In genomic region chr5:141864371-141865370, GRCh38 we compare ENCODE assay signal across 17 cellular contexts. TPM values are rescaled to one million over a fixed set of nuclear protein-coding genes. Genes with fewer than 3 reads are reported as not detected.
DNase-seq lines count a peak whose midpoint lies in the region; ATAC-seq and TF ChIP-seq lines count a peak whose summit lies in the region.
"Had no signal": no experiment of that assay in that cellular context is flagged by ENCODE, and none has a peak within 500 bp of the region (broad histone marks: within the 10 kb centered on the region; RNA-seq: fewer than 3 reads in every experiment).

No MANE protein-coding gene starts in this region.

- H3K4me1 ChIP-seq in GM23338 (ENCODE audit: insufficient read depth) (peaks cover under 1% of the 10 kb centered on the region; the same call in 1 of the 2 replicates), prostate gland (replicated peaks) (peaks cover 10% of the 10 kb centered on the region), aorta (ENCODE audit: control insufficient read depth in 1 of 2, insufficient read depth in 2 of 2, low read length in 2 of 2) (no peaks in the 10 kb centered on the region), ascending aorta (no peaks in the 10 kb centered on the region)

- H3K4me3 ChIP-seq in GM23338 (no peak overlapping the region), prostate gland (no peak overlapping the region), aorta (ENCODE audit: low read length in 2 of 2) (no peak overlapping the region), ascending aorta (no peak overlapping the region)

- H3K36me3 Mint-ChIP-seq in GM23338 (ENCODE audit: low read depth): peaks cover 89% of the 10 kb centered on the region

- H3K4me3 Mint-ChIP-seq in GM23338: no peak overlapping the region; the same call in 2 of the 3 replicates
- H3K4me3 Mint-ChIP-seq: neural crest cell had no signal

- H3K4me1 Mint-ChIP-seq in GM23338: peaks cover 31% of the 10 kb centered on the region

- peaks cover 6% of the 10 kb centered on the region; the same call in 1 of the 2 replicates for H3F3A ChIP-seq in GM23338 (replicated peaks; ENCODE audit: low read depth)

- WGBS in prostate gland: 95% methylated on average over 24 of the region's 24 CpGs
- 92 to 94% methylated on average over 24 of the region's 24 CpGs for whole genome bisulfite sequencing in aorta, 2 donors

- H3K9me3 Mint-ChIP-seq in GM23338: no peaks in the 10 kb centered on the region
- H3K9me3 Mint-ChIP-seq: neural crest cell had no signal

- ATAC-seq in GM23338 (no peak), aorta (ENCODE audit: low FRiP score) (no peak)

- TF ChIP-seq CTCF in GM23338 (conservative IDR thresholded peaks at IDR 0.05; ENCODE audit: low read depth in 2 of 2) (no peak), prostate gland (IDR thresholded peaks at IDR 0.05) (no peak), ascending aorta (IDR thresholded peaks at IDR 0.05) (no peak)

- peaks cover 37% of the 10 kb centered on the region for H4K20me1 ChIP-seq in GM23338 (replicated peaks; ENCODE audit: insufficient read depth)

- no peak overlapping the region for H3K27ac ChIP-seq in GM23338 (ENCODE audit: low read depth)
- H3K27ac ChIP-seq in prostate gland: peak overlapping the region; percentile 81 to 89
- no peak overlapping the region for H3K27ac ChIP-seq in aorta (ENCODE audit: low read depth in 1 of 2, low read length in 2 of 2)
- H3K27ac ChIP-seq in ascending aorta: no peak overlapping the region
- H3K27ac ChIP-seq: RWPE1 had no signal

- no peak overlapping the region for H3K4me2 ChIP-seq in GM23338

- H3K27me3 Mint-ChIP-seq in GM23338 (ENCODE audit: insufficient read depth, low read depth, poor library complexity): peaks cover 15% of the 10 kb centered on the region

- peaks cover 47% of the 10 kb centered on the region for H3K79me2 ChIP-seq in GM23338 (replicated peaks; ENCODE audit: insufficient read depth)

- no peak for TF ChIP-seq POLR2A in prostate gland (IDR thresholded peaks at IDR 0.05)

- peaks cover 38% of the 10 kb centered on the region for H3K36me3 ChIP-seq in GM23338 (ENCODE audit: insufficient read depth)
- H3K36me3 ChIP-seq in prostate gland: no peaks in the 10 kb centered on the region
- H3K36me3 ChIP-seq in aorta (ENCODE audit: control insufficient read depth in 1 of 2, insufficient read depth in 2 of 2, low read length in 1 of 2): no peaks in the 10 kb centered on the region
- no peaks in the 10 kb centered on the region for H3K36me3 ChIP-seq in ascending aorta

- DNase-seq in GM23338 (ENCODE audit: low spot score) (no peak), NCI-H510A treated with DMSO at 0.1 percent for 48 hours (lab: John Stamatoyannopoulos, UW) (peak; percentile 78), dermis blood vessel endothelial cell (peak; percentile 16), prostate gland (ENCODE audit: low spot score) (no peak), aorta (no peak), NCI-H2107 treated with DMSO at 0.1 percent for 48 hours (lab: John Stamatoyannopoulos, UW; ENCODE audit: unreplicated experiment) (no peak), ascending aorta (ENCODE audit: low spot score in 2 of 2) (no peak)
- DNase-seq: activated CD4-positive, alpha-beta T cell treated with anti-CD3 and anti-CD28 coated beads for 4 hours; central memory CD4-positive, alpha-beta T cell; COR-L47; effector memory CD4-positive, alpha-beta T cell; Karpas-422; midbrain; NCI-H1092 treated with DMSO at 0.1 percent for 48 hours; stimulated activated CD8-positive, alpha-beta memory T cell treated with anti-CD3 and anti-CD28 coated beads, Interleukin-4, amount 100 ng/mL, for 48 hours had no signal

- H3K27me3 ChIP-seq in GM23338 (ENCODE audit: insufficient read depth) (no peaks in the 10 kb centered on the region), prostate gland (replicated peaks; ENCODE audit: insufficient read depth) (no peaks in the 10 kb centered on the region), aorta (ENCODE audit: control insufficient read depth in 1 of 2, insufficient read depth in 2 of 2, low read length in 1 of 2) (no peaks in the 10 kb centered on the region), ascending aorta (no peaks in the 10 kb centered on the region)

- intact Hi-C loops in prostate gland (cut with DNase I) (no loop called here), aorta (cut with DNase I) (no loop called here), ascending aorta (cut with DNase I) (no loop called here)

- H3K9me3 ChIP-seq in prostate gland (no peaks in the 10 kb centered on the region), aorta (ENCODE audit: control insufficient read depth, low read length) (no peaks in the 10 kb centered on the region), ascending aorta (no peaks in the 10 kb centered on the region)

- H2AFZ ChIP-seq in GM23338: no peak overlapping the region

- H3K27ac Mint-ChIP-seq in GM23338: no peak overlapping the region

- H3K9me2 ChIP-seq in GM23338 (ENCODE audit: insufficient read depth): no peaks in the 10 kb centered on the region

TF ChIP-seq in GM23338, 12 proteins besides CTCF, POLR2A, EP300 and RAD21:
- no peak for TF ChIP-seq ZNF462 (CRISPR knock-in tag; IDR thresholded peaks at IDR 0.05)
- TF ChIP-seq POLR2AphosphoS5 (IDR thresholded peaks at IDR 0.05; ENCODE audit: low read depth): 0 out of 2 replicates have a peak, but pooled peaks have one; percentile 5

RNA-seq across cellular contexts. Expression of gene PCDH1, which starts 13.5 kb away (rescaled TPM):
- 155 and 183 TPM in 2 replicates for total RNA-seq in GM23338 (2014; rRNA removed; shearing (Covaris generic))
- polyA plus RNA-seq in GM23338 (2016; fragmentation: Nextera tagmentation; extraction: Ambion mirVana) (26.2 and 27.8 TPM in 2 replicates), aorta (1 to 10 TPM; 1.4 to 2.5 TPM)
- total RNA-seq in dermis blood vessel endothelial cell (94.4 and 162 TPM in 2 replicates), prostate gland (10 to 100 TPM; 49.2 to 81.1 TPM), aorta (10 to 100 TPM; 29.4 to 41.9 TPM), ascending aorta (165 TPM)

RNA-seq across cellular contexts. Expression of gene DELE1, which starts 59.0 kb away (rescaled TPM):
- total RNA-seq in GM23338 (2014; rRNA removed; shearing (Covaris generic)): 50.0 and 62.2 TPM in 2 replicates
- 25.6 and 26.9 TPM in 2 replicates for polyA plus RNA-seq in GM23338 (2016; fragmentation: Nextera tagmentation; extraction: Ambion mirVana)
- 66.4 and 81.7 TPM in 2 replicates for total RNA-seq in dermis blood vessel endothelial cell
- 10 to 100 TPM; 66.7 to 98.1 TPM for total RNA-seq in prostate gland
- 100 to 1,000 TPM in 1 of 2 donors, 10 to 100 TPM in 1; 75.5 to 100 TPM for total RNA-seq in aorta
- polyA plus RNA-seq in aorta: 10 to 100 TPM; 25.0 to 79.6 TPM
- 40.7 TPM for total RNA-seq in ascending aorta

Comparison
In these comparisons a context has a peak if more than half of its experiments do, and no peak if none do; other contexts are left out.
1. DNase-seq: peak in NCI-H510A treated with DMSO at 0.1 percent for 48 hours (single experiment) and dermis blood vessel endothelial cell (single experiment); none in GM23338 (single experiment), prostate gland (single experiment), aorta (0 of 2), NCI-H2107 treated with DMSO at 0.1 percent for 48 hours (single experiment) and ascending aorta (0 of 2).
2. H3K27ac ChIP-seq: peak in prostate gland (2 of 2); none in GM23338 (single experiment), aorta (0 of 2) and ascending aorta (0 of 2).